Comparison of ENCODE assay signal across 21 cellular contexts in the genomic region with DNA sequence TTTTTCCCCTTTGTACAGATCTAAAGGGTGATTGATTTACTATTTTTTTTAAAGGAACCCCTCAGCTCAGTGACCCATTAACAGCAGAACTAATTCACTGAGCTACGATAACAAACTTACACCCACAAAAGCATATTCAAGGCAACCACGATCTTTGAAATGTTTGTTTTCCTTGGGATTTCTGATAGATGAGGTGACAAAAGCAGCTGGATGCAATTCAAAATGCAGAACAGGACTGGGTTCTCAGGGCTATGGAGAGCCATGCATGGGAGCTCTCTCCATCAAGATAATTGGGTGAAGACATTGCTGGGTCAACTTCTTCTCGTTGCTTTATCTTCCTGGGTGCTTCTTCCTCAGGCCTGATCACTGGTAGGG.
"Had no signal": no experiment of that assay in that cellular context is flagged by ENCODE, and none has a peak within 500 bp of the region (broad histone marks: within the 10 kb centered on the region; RNA-seq: fewer than 3 reads in every experiment).

No MANE protein-coding gene starts in this region.

- FAIRE-seq: HepG2, RCC 7860 had no signal

- H3K4me3 ChIP-seq: MG63 had no signal

- ATAC-seq: HepG2 had no signal

- H3K9me3 ChIP-seq: MG63 had no signal

- DNase-seq: IMR-90, Karpas-422, KG1, MG63, NCI-H1092, NCI-H1105 treated with DMSO at 0.1 percent for 48 hours, NCI-H1417 treated with DMSO at 0.1 percent for 48 hours, NCI-H187, NCI-H2029, NCI-H2081 treated with DMSO at 0.1 percent for 48 hours, NCI-H2171, NCI-H226, NCI-H446, NCI-H510A, NCI-H524 treated with DMSO at 0.1 percent for 48 hours, NCI-H69, NCI-H774, Right ventricle myocardium superior, RPMI8226 had no signal

- H3K27me3 ChIP-seq: MG63 had no signal

- H3K36me3 ChIP-seq: MG63 had no signal
